8 cellular contexts compared by ENCODE assay signal in genomic region chr12:122860052-122860853, GRCh38. TPM values are rescaled to one million over a fixed set of nuclear protein-coding genes. Genes with fewer than 3 reads are reported as not detected.
A peak's percentile ranks its signal among the peaks of the same experiment; 100 is the strongest.
DNase-seq lines count a peak whose midpoint lies in the region; ATAC-seq and TF ChIP-seq lines count a peak whose summit lies in the region.

No MANE protein-coding gene starts in this region.

- no peaks in the 10 kb centered on the region for H3K9me3 ChIP-seq in Caco-2

- peaks cover 8% of the 10 kb centered on the region; the same call in 1 of the 2 replicates for H3K4me1 ChIP-seq in Caco-2

- H3K4me3 ChIP-seq in Caco-2 (ENCODE audit: low read depth, low read length) = no peak overlapping the region

- no peaks in the 10 kb centered on the region for H3K36me3 ChIP-seq in Caco-2 (ENCODE audit: control insufficient read depth, insufficient read depth, low read length)

- peak; percentile 46 for ATAC-seq in HG03378 (IDR thresholded peaks at IDR 0.05; ENCODE audit: unreplicated experiment)

- no peaks in the 10 kb centered on the region for H3K27me3 ChIP-seq in Caco-2 (replicated peaks; ENCODE audit: control insufficient read depth, insufficient read depth, low read length)

- POLR2A ChIA-PET in Caco-2 (lab: Charles Lee) = no interaction called here

- H3K4me3 Mint-ChIP-seq in Caco-2 (ENCODE audit: unreplicated experiment) = no peak overlapping the region

- peak; percentile 78 to 83 for DNase-seq in Caco-2
- peak; percentile 65 for DNase-seq in NOMO-1 treated with DMSO at 0.1 percent for 48 hours (lab: John Stamatoyannopoulos, UW; ENCODE audit: unreplicated experiment)
- peak; percentile 94 for DNase-seq in activated CD8-positive, alpha-beta memory T cell treated with anti-CD3 and anti-CD28 coated beads, Interleukin-2, amount 50 U/mL, for 48 hours
- DNase-seq in epidermal melanocyte (ENCODE audit: insufficient read length, low spot score) = peak; percentile 95
- peak; percentile 87 for DNase-seq in myocyte (ENCODE audit: low read depth)
- peak; percentile 76 for DNase-seq in stimulated activated CD8-positive, alpha-beta memory T cell treated with anti-CD3 and anti-CD28 coated beads, Interleukin-7, amount 100 ng/mL, for 24 hours (ENCODE audit: low read depth)
- no peak for DNase-seq in T1000 (lab: John Stamatoyannopoulos, UW)

- no peaks in the 10 kb centered on the region for H3K4me1 Mint-ChIP-seq in Caco-2 (ENCODE audit: low read depth, unreplicated experiment)

- TF ChIP-seq CTCF in Caco-2 (IDR thresholded peaks at IDR 0.05; ENCODE audit: insufficient read depth in 1 of 2, low read depth in 1 of 2, low read length in 1 of 2, severe bottlenecking in 1 of 2, unreplicated experiment in 1 of 2) = peak; percentile 85 to 93

- no peaks in the 10 kb centered on the region for H3K9me3 Mint-ChIP-seq in Caco-2 (ENCODE audit: unreplicated experiment)

- H3K27ac Mint-ChIP-seq in Caco-2 (ENCODE audit: unreplicated experiment) = no peak overlapping the region

- H3K27me3 Mint-ChIP-seq in Caco-2 (ENCODE audit: insufficient read depth, unreplicated experiment) = no peaks in the 10 kb centered on the region

- H3K36me3 Mint-ChIP-seq in Caco-2 (ENCODE audit: insufficient read depth, unreplicated experiment) = peaks cover 26% of the 10 kb centered on the region

- intact Hi-C loops in Caco-2 (cut with micrococcal nuclease; ENCODE audit: unreplicated experiment) = loop anchor here (1.0 to 10.0 kb wide), 2 partner anchors 92 to 225 kb away; no protein-coding TSS in a partner anchor

- CTCF ChIA-PET in Caco-2 (lab: Charles Lee) = interaction anchor here (0.6 to 2.4 kb wide), 9 partner anchors 11 to 593 kb away, joined by 3 to 9 read pairs (median 4); partner anchors contain the start of gene CCDC62

- no TSS peak for BruUV-seq in Caco-2 (replicated peaks; lab: Mats Ljungman, UMichigan)

RNA-seq across cellular contexts. Expression of gene HIP1R, which starts 25.0 kb away (rescaled TPM):
- total RNA-seq in Caco-2 (2022) = 13.8 and 15.4 TPM in 2 replicates
- total RNA-seq in myocyte = 10.0 and 25.0 TPM in 2 replicates
- 12.1 TPM for polyA plus RNA-seq in myocyte (2012)

RNA-seq across cellular contexts. Expression of gene VPS37B, which starts 35.7 kb away (rescaled TPM):
- 24.0 and 25.4 TPM in 2 replicates for total RNA-seq in Caco-2 (2022)
- total RNA-seq in myocyte = 82.4 and 86.7 TPM in 2 replicates
- polyA plus RNA-seq in myocyte (2012) = 51.3 TPM
